8 cellular contexts compared by ENCODE assay signal in genomic region chr17:36703860-36704266, GRCh38.
DNase-seq lines count a peak whose midpoint lies in the region; ATAC-seq, FAIRE-seq and TF ChIP-seq lines count a peak whose summit lies in the region.

No MANE protein-coding gene starts in this region.

- H3K36me3 Mint-ChIP-seq in activated CD4-positive, alpha-beta memory T cell treated with anti-CD3 and anti-CD28 coated beads for 36 hours = no peaks in the 10 kb centered on the region

- H3K27me3 ChIP-seq in HUES6 (ENCODE audit: control insufficient read depth, insufficient read depth, low read length) (peaks cover 72% of the 10 kb centered on the region), pancreas (no peaks in the 10 kb centered on the region), gastroesophageal sphincter (peaks cover 75% of the 10 kb centered on the region), spleen (replicated peaks in 1 of 7) (peaks cover 2 to 56% (median 13%) of the 10 kb centered on the region in 7 donors)

- no peak overlapping the region for H3K27ac ChIP-seq in HUES6 (ENCODE audit: low read depth, low read length)
- H3K27ac ChIP-seq in pancreas = no peak overlapping the region
- no peak overlapping the region for H3K27ac ChIP-seq in gastroesophageal sphincter
- no peak overlapping the region for H3K27ac ChIP-seq in spleen

- 2 to 6% methylated on average over 27 to 36 of the region's 36 CpGs for WGBS in pancreas, 2 donors
- 20% methylated on average over 1 of the region's 36 CpGs; no CpG with 5 or more reads in 1 of the 2 donors for WGBS in gastroesophageal sphincter (ENCODE audit: low coverage in 1 of 2), 2 donors
- 5 to 9% (median 7%) methylated on average over 23 to 36 of the region's 36 CpGs for WGBS in spleen, 5 donors

- H3K36me3 ChIP-seq in HUES6 (ENCODE audit: control insufficient read depth, insufficient read depth, low read length) = no peaks in the 10 kb centered on the region
- H3K36me3 ChIP-seq in pancreas = no peaks in the 10 kb centered on the region
- H3K36me3 ChIP-seq in gastroesophageal sphincter = no peaks in the 10 kb centered on the region
- H3K36me3 ChIP-seq in spleen = no peaks in the 10 kb centered on the region

- H3K4me3 ChIP-seq in HUES6 (ENCODE audit: low read depth, low read length) (peak overlapping the region; percentile 52), epithelial cell of esophagus (ENCODE audit: low read length) (no peak overlapping the region), pancreas (no peak overlapping the region), gastroesophageal sphincter (no peak overlapping the region), spleen (peak overlapping the region in 1 of 8 donors; percentile 27)

- H3K27ac Mint-ChIP-seq in activated CD4-positive, alpha-beta memory T cell treated with anti-CD3 and anti-CD28 coated beads for 36 hours = no peak overlapping the region

- no peak for TF ChIP-seq CTCF in epithelial cell of esophagus (IDR thresholded peaks at IDR 0.05; ENCODE audit: insufficient read depth, low read depth, low read length, missing control alignments)
- no peak for TF ChIP-seq CTCF in pancreas (IDR thresholded peaks at IDR 0.05)
- no peak for TF ChIP-seq CTCF in gastroesophageal sphincter (IDR thresholded peaks at IDR 0.05)
- TF ChIP-seq CTCF in spleen (IDR thresholded peaks at IDR 0.05 in 8 of 11, conservative IDR thresholded peaks at IDR 0.05 in 3 of 11) = no peak

- peak in 3 of 4 donors; percentile 66 to 81 (median 81) for ATAC-seq in pancreas
- ATAC-seq in gastroesophageal sphincter = no peak
- no peak for ATAC-seq in HG03139 (IDR thresholded peaks at IDR 0.05; ENCODE audit: unreplicated experiment)

- H3K9me3 Mint-ChIP-seq in activated CD4-positive, alpha-beta memory T cell treated with anti-CD3 and anti-CD28 coated beads for 36 hours = no peaks in the 10 kb centered on the region

- H3K4me1 Mint-ChIP-seq in activated CD4-positive, alpha-beta memory T cell treated with anti-CD3 and anti-CD28 coated beads for 36 hours (ENCODE audit: low read depth) = no peaks in the 10 kb centered on the region

- POLR2A ChIA-PET in activated CD4-positive, alpha-beta memory T cell treated with anti-CD3 and anti-CD28 coated beads for 36 hours (lab: Charles Lee) = interaction anchor here (1.1 kb wide), 1 partner anchor 24 kb away, joined by 3 read pairs; no protein-coding TSS in a partner anchor

- H3K9me3 ChIP-seq in HUES6 (ENCODE audit: control insufficient read depth, insufficient read depth, low read depth, low read length) (no peaks in the 10 kb centered on the region), pancreas (no peaks in the 10 kb centered on the region), gastroesophageal sphincter (no peaks in the 10 kb centered on the region), spleen (no peaks in the 10 kb centered on the region)

- CTCF ChIA-PET in activated CD4-positive, alpha-beta memory T cell treated with anti-CD3 and anti-CD28 coated beads for 36 hours (lab: Charles Lee) = no interaction called here

- no peak overlapping the region for H3K4me3 Mint-ChIP-seq in activated CD4-positive, alpha-beta memory T cell treated with anti-CD3 and anti-CD28 coated beads for 36 hours

- no peak for TF ChIP-seq EP300 in gastroesophageal sphincter (IDR thresholded peaks at IDR 0.05)

- DNase-seq in AG08395 (ENCODE audit: low spot score) (peak; percentile 66), epithelial cell of esophagus (ENCODE audit: low read depth) (peak; percentile 54), pancreas (peak; percentile 17 to 80 (median 50)), spleen (no peak)
- peak; percentile 68 for DNase-seq in activated CD4-positive, alpha-beta memory T cell treated with anti-CD3 and anti-CD28 coated beads for 36 hours

- TF ChIP-seq POLR2A in gastroesophageal sphincter (IDR thresholded peaks at IDR 0.05) = no peak
- no peak for TF ChIP-seq POLR2A in spleen (IDR thresholded peaks at IDR 0.05)

- peaks cover 40% of the 10 kb centered on the region for H3K27me3 Mint-ChIP-seq in activated CD4-positive, alpha-beta memory T cell treated with anti-CD3 and anti-CD28 coated beads for 36 hours

- no peak for FAIRE-seq in pancreas (lab: Jason Lieb, UNC)

- no peak overlapping the region for H3K9ac ChIP-seq in HUES6 (ENCODE audit: low read length)

- no peaks in the 10 kb centered on the region for H3K4me1 ChIP-seq in HUES6 (ENCODE audit: control insufficient read depth, insufficient read depth, low read length)
- no peaks in the 10 kb centered on the region for H3K4me1 ChIP-seq in pancreas
- peaks cover 0 to 6% (median 0%) of the 10 kb centered on the region in 3 donors for H3K4me1 ChIP-seq in gastroesophageal sphincter
- H3K4me1 ChIP-seq in spleen = peaks cover 0 to 7% (median 2%) of the 10 kb centered on the region in 6 donors

- intact Hi-C loops in activated CD4-positive, alpha-beta memory T cell treated with anti-CD3 and anti-CD28 coated beads for 36 hours (cut with micrococcal nuclease) = loop anchor here (10.0 kb wide), 1 partner anchor 341 kb away; no protein-coding TSS in a partner anchor
- intact Hi-C loops in pancreas (cut with DNase I) (loop anchor here in 1 of 3 donors (10.0 kb wide), 1 partner anchor 341 kb away; no protein-coding TSS in a partner anchor), spleen (cut with DNase I; ENCODE audit: low total_unique reads) (no loop called here)

Comparison
In these comparisons a context has a peak if more than half of its experiments do, and no peak if none do; other contexts are left out.
1. ATAC-seq: peak in pancreas (3 of 4); none in gastroesophageal sphincter (single experiment) and HG03139 (single experiment).